ENCODE assay signal across 14 cellular contexts in the genomic region with DNA sequence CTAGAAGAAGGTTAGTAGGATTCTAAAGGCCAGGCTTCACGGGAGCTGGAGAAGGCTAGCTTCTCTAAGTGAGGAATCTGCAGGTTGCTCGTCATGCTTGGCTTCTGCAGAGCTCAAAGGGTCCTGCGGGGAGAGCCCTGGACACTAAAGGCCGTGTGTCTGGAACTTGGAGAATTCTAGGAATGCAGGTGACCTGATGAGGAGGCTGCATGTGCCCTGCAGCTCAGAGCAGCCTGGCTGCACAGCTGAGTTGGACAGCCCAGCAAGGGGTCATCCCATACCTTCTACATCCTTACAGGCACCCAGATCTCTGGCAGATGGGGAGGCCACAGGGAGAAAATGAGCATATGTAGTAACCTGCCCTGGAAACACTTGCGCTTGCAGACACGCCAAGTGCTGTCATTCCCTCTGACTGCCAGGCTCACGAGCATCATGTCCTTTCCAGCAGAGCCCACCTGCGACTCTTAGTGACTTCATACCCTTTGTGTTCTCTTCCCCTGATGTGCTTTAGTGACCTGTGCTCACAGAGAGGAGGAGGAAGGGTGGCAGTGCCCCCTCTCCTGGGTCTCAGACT. TPM values are rescaled to one million over a fixed set of nuclear protein-coding genes. Genes with fewer than 3 reads are reported as not detected.
DNase-seq lines count a peak whose midpoint lies in the region; ATAC-seq and TF ChIP-seq lines count a peak whose summit lies in the region.
"Had no signal": no experiment of that assay in that cellular context is flagged by ENCODE, and none has a peak within 500 bp of the region (broad histone marks: within the 10 kb centered on the region; RNA-seq: fewer than 3 reads in every experiment).

No MANE protein-coding gene starts in this region.

- H3K4me2 ChIP-seq in mesenchymal stem cell (ENCODE audit: low read length, poor library complexity, severe bottlenecking) = peak overlapping the region; percentile 13

- no peak overlapping the region for H2BK15ac ChIP-seq in mesenchymal stem cell (ENCODE audit: low read depth, poor library complexity, severe bottlenecking)

- peaks cover 47 to 100% (median 100%) of the 10 kb centered on the region in 9 donors for H3K4me1 ChIP-seq in heart right ventricle
- H3K4me1 ChIP-seq in mesenchymal stem cell (ENCODE audit: control insufficient read depth, insufficient read depth, low read depth, low read length) = peaks cover 59% of the 10 kb centered on the region
- peaks cover 55 to 92% (median 72%) of the 10 kb centered on the region in 4 donors for H3K4me1 ChIP-seq in transverse colon

- no peak for TF ChIP-seq EP300 in transverse colon (IDR thresholded peaks at IDR 0.05; ENCODE audit: low read depth)

- no peak overlapping the region for H2AFZ ChIP-seq in mesenchymal stem cell (ENCODE audit: low read depth, low read length)

- H3K27me3 Mint-ChIP-seq in brain = no peaks in the 10 kb centered on the region
- H3K27me3 Mint-ChIP-seq: activated naive CD8-positive, alpha-beta T cell treated with anti-CD3 and anti-CD28 coated beads, Interleukin-2, amount 10 ng/mL, durations not matched to agents 7 days and 5 days had no signal

- in situ Hi-C loops in transverse colon (cut with MboI; ENCODE audit: low pct_ligation_motif_present in 1 of 4, low pct_unique_long_range_greater_than_20kb in 1 of 4, low sequenced_read_pairs in 3 of 4) = no loop called here

- peaks cover 33% of the 10 kb centered on the region for H3K36me3 Mint-ChIP-seq in brain

- WGBS in heart right ventricle, 2 donors = 29 to 37% methylated on average over 8 of the region's 8 CpGs
- 52% methylated on average over 8 of the region's 8 CpGs for WGBS in mesenchymal stem cell
- 76 to 97% methylated on average over 3 to 6 of the region's 8 CpGs for WGBS in transverse colon (ENCODE audit: low coverage in 1 of 2), 2 donors

- peak overlapping the region; percentile 47 for H2AK5ac ChIP-seq in mesenchymal stem cell (ENCODE audit: low read length, severe bottlenecking)

- H2BK12ac ChIP-seq in mesenchymal stem cell (ENCODE audit: low read length in 2 of 2) = peak overlapping the region in 1 of 2 experiments; percentile 75

- TF ChIP-seq CTCF in heart right ventricle (IDR thresholded peaks at IDR 0.05) (no peak), brain (conservative IDR thresholded peaks at IDR 0.05) (no peak), transverse colon (IDR thresholded peaks at IDR 0.05) (no peak)

- intact Hi-C loops in heart right ventricle (cut with DNase I) (loop anchor here in 3 of 10 donors (5.0 kb wide), 2 partner anchors 33 to 37 kb away; no protein-coding TSS in a partner anchor), left cardiac atrium (cut with DNase I) (loop anchor here in 1 of 2 donors (5.0 kb wide), 1 partner anchor 37 kb away; no protein-coding TSS in a partner anchor), transverse colon (cut with DNase I; ENCODE audit: low total_unique reads) (no loop called here), left colon (cut with DNase I, micrococcal nuclease) (no loop called here)

- DNase-seq in heart right ventricle (no peak), left cardiac atrium (no peak), mesenchymal stem cell (no peak), transverse colon (no peak), NCI-H510A treated with DMSO at 0.1 percent for 48 hours (lab: John Stamatoyannopoulos, UW) (no peak), left colon (no peak)
- DNase-seq: activated naive CD8-positive, alpha-beta T cell treated with anti-CD3 and anti-CD28 coated beads, Interleukin-2, amount 10 ng/mL, durations not matched to agents 7 days and 5 days; dermis blood vessel endothelial cell; NCI-H1694; stimulated activated CD4-positive, alpha-beta T cell treated with anti-CD3 and anti-CD28 coated beads, Interleukin-15, amount 100 ng/mL, for 24 hours had no signal

- peak overlapping the region in 1 of 2 experiments; percentile 50 for H3K18ac ChIP-seq in mesenchymal stem cell (ENCODE audit: low read depth in 1 of 2, low read length in 2 of 2)

- H3K23ac ChIP-seq in mesenchymal stem cell (ENCODE audit: low read length in 2 of 2) = no peak overlapping the region

- H3K9ac ChIP-seq in mesenchymal stem cell (ENCODE audit: low read length) = no peak overlapping the region

- H3K27ac ChIP-seq in heart right ventricle (peak overlapping the region; percentile 80 to 99 (median 96)), mesenchymal stem cell (ENCODE audit: low read length, poor library complexity, severe bottlenecking) (peak overlapping the region; percentile 71), transverse colon (peak overlapping the region; percentile 71 to 84 (median 74))
- H3K27ac ChIP-seq: SJSA1 had no signal

- H2BK5ac ChIP-seq in mesenchymal stem cell (ENCODE audit: low read depth, low read length, poor library complexity, severe bottlenecking) = no peak overlapping the region

- H3K9me3 Mint-ChIP-seq in brain = no peaks in the 10 kb centered on the region
- H3K9me3 Mint-ChIP-seq: activated naive CD8-positive, alpha-beta T cell treated with anti-CD3 and anti-CD28 coated beads, Interleukin-2, amount 10 ng/mL, durations not matched to agents 7 days and 5 days had no signal

- H2BK120ac ChIP-seq in mesenchymal stem cell (ENCODE audit: low read depth, low read length) = no peak overlapping the region

- peaks cover 85% of the 10 kb centered on the region for H3K4me1 Mint-ChIP-seq in brain

- H3K36me3 ChIP-seq in heart right ventricle = peaks cover 0 to 31% (median 0%) of the 10 kb centered on the region in 9 donors
- peaks cover 17 to 19% of the 10 kb centered on the region in 2 experiments for H3K36me3 ChIP-seq in mesenchymal stem cell (ENCODE audit: control insufficient read depth in 1 of 2, insufficient read depth in 2 of 2, low read depth in 1 of 2, low read length in 2 of 2)
- H3K36me3 ChIP-seq in transverse colon = no peaks in the 10 kb centered on the region

- no peak overlapping the region for H3K4me3 Mint-ChIP-seq in brain
- H3K4me3 Mint-ChIP-seq: activated naive CD8-positive, alpha-beta T cell treated with anti-CD3 and anti-CD28 coated beads, Interleukin-2, amount 10 ng/mL, durations not matched to agents 7 days and 5 days had no signal

- H3K4ac ChIP-seq in mesenchymal stem cell (ENCODE audit: low read depth in 1 of 2, low read length in 2 of 2) = no peak overlapping the region

- H3K14ac ChIP-seq in mesenchymal stem cell (ENCODE audit: low read length in 2 of 2) = peak overlapping the region in 1 of 2 experiments; percentile 4

- no peak overlapping the region for H4K91ac ChIP-seq in mesenchymal stem cell (ENCODE audit: low read length)

- no peak overlapping the region for H4K8ac ChIP-seq in mesenchymal stem cell (ENCODE audit: low read length)

- H3K27me3 ChIP-seq in heart right ventricle = no peaks in the 10 kb centered on the region
- H3K27me3 ChIP-seq in mesenchymal stem cell (ENCODE audit: control insufficient read depth in 1 of 2, insufficient read depth in 1 of 2, low read length in 2 of 2) = no peaks in the 10 kb centered on the region
- no peaks in the 10 kb centered on the region for H3K27me3 ChIP-seq in transverse colon
- H3K27me3 ChIP-seq: SJSA1 had no signal

- no peak overlapping the region for H3K4me3 ChIP-seq in heart right ventricle
- H3K4me3 ChIP-seq in mesenchymal stem cell (ENCODE audit: insufficient read depth in 1 of 2, low read depth in 1 of 2, low read length in 2 of 2) = peak overlapping the region in 1 of 2 experiments; percentile 56
- no peak overlapping the region for H3K4me3 ChIP-seq in transverse colon
- H3K4me3 ChIP-seq: K562, SJSA1 had no signal

- ATAC-seq in heart right ventricle (no peak), left cardiac atrium (no peak), GM21447 (IDR thresholded peaks at IDR 0.05; ENCODE audit: unreplicated experiment) (no peak), left colon (no peak)
- ATAC-seq: K562 had no signal

- H3K79me1 ChIP-seq in mesenchymal stem cell (replicated peaks; ENCODE audit: low read length, poor library complexity, severe bottlenecking) = peaks cover 15% of the 10 kb centered on the region

- TF ChIP-seq POLR2A in transverse colon (IDR thresholded peaks at IDR 0.05) = no peak

- H3K9me3 ChIP-seq in heart right ventricle = no peaks in the 10 kb centered on the region
- H3K9me3 ChIP-seq in mesenchymal stem cell (ENCODE audit: control insufficient read depth, low read length) = no peaks in the 10 kb centered on the region
- no peaks in the 10 kb centered on the region for H3K9me3 ChIP-seq in transverse colon
- H3K9me3 ChIP-seq: SJSA1 had no signal

- H3K27ac Mint-ChIP-seq in brain = peak overlapping the region in 3 of 5 experiments; percentile 47 to 81 (median 80)
- H3K27ac Mint-ChIP-seq: activated naive CD8-positive, alpha-beta T cell treated with anti-CD3 and anti-CD28 coated beads, Interleukin-2, amount 10 ng/mL, durations not matched to agents 7 days and 5 days had no signal

RNA-seq across cellular contexts. Expression of a gene that starts 9.9 kb away (rescaled TPM):
- 100 to 1,000 TPM; 169 to 323 (median 224) TPM for total RNA-seq in heart right ventricle
- polyA plus RNA-seq in heart right ventricle = 100 to 1,000 TPM; 101 to 144 TPM
- total RNA-seq in left cardiac atrium = 100 to 1,000 TPM; 154 to 219 TPM
- 86.2 TPM for polyA plus RNA-seq in brain (ENCODE audit: insufficient read depth, low read depth, low replicate concordance)
- 73.7 TPM for polyA plus RNA-seq in mesenchymal stem cell (2013, experiment 1 of 2)
- 75.7 TPM for polyA plus RNA-seq in mesenchymal stem cell (2013, experiment 2 of 2)
- 10 to 100 TPM; 47.0 to 74.8 (median 52.2) TPM for total RNA-seq in transverse colon
- 10 to 100 TPM; 62.5 to 80.8 TPM for total RNA-seq in left colon

RNA-seq across cellular contexts. Expression of a gene that starts 59.3 kb away (rescaled TPM):
- 10 to 100 TPM; 10.4 to 27.9 (median 20.8) TPM for total RNA-seq in heart right ventricle
- polyA plus RNA-seq in heart right ventricle = 10 to 100 TPM in 1 of 2 donors, 1 to 10 TPM in 1; 4.1 to 31.1 TPM
- total RNA-seq in left cardiac atrium = 10 to 100 TPM; 12.4 to 18.7 TPM
- 4.9 TPM for polyA plus RNA-seq in brain (ENCODE audit: insufficient read depth, low read depth, low replicate concordance)
- 12.2 TPM for polyA plus RNA-seq in mesenchymal stem cell (2013, experiment 1 of 2)
- 12.4 TPM for polyA plus RNA-seq in mesenchymal stem cell (2013, experiment 2 of 2)
- 1 to 10 TPM in 2 of 4 donors, not detected in 2; 1.6 to 3.2 TPM for total RNA-seq in transverse colon
- 1 to 10 TPM in 1 of 2 donors, under 1 TPM in 1; 0.58 to 1.2 TPM for total RNA-seq in left colon
